In the genomic region with DNA sequence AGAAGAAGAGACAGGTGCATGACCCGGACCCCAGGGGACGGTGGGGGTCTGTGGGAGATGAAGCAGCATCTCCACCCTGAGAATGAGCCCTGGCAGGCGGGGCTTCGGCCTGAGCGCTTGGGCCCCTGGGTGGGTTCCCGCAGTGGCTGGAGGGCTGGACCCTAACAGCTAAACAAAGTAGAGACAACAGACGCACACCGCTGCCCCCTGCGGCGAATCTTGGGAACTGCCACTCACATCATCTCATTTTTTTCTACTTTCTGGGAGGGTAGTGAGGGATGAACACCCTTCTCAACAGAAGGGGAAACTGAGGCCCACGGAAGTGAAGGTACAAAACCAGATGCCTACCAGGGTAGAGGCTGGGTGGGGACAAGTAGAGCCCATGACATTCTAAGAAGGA, we compare ENCODE assay signal across 8 cellular contexts.
A peak's percentile ranks its signal among the peaks of the same experiment; 100 is the strongest.
DNase-seq lines count a peak whose midpoint lies in the region; TF ChIP-seq lines count a peak whose summit lies in the region.

No MANE protein-coding gene starts in this region.

- intact Hi-C loops in activated CD4-positive, alpha-beta memory T cell treated with anti-CD3 and anti-CD28 coated beads for 36 hours (cut with micrococcal nuclease), result loop anchor here (1.0 kb wide), 1 partner anchor 368 kb away; no protein-coding TSS in a partner anchor

- no peaks in the 10 kb centered on the region for H3K9me3 Mint-ChIP-seq in activated CD4-positive, alpha-beta memory T cell treated with anti-CD3 and anti-CD28 coated beads for 36 hours

- POLR2A ChIA-PET in activated CD4-positive, alpha-beta memory T cell treated with anti-CD3 and anti-CD28 coated beads for 36 hours (lab: Charles Lee), result no interaction called here

- CTCF ChIA-PET in activated CD4-positive, alpha-beta memory T cell treated with anti-CD3 and anti-CD28 coated beads for 36 hours (lab: Charles Lee), result interaction anchor here (0.5 to 2.1 kb wide), 7 partner anchors 9 to 364 kb away, joined by 3 to 6 read pairs (median 4); no protein-coding TSS in a partner anchor

- H3K36me3 ChIP-seq in H7 (replicated peaks; ENCODE audit: control insufficient read depth, insufficient read depth, low read length), result peaks cover 22% of the 10 kb centered on the region

- peaks cover 2% of the 10 kb centered on the region for H3K4me1 Mint-ChIP-seq in activated CD4-positive, alpha-beta memory T cell treated with anti-CD3 and anti-CD28 coated beads for 36 hours (ENCODE audit: low read depth)

- DNase-seq in AG09319 (ENCODE audit: extremely low read depth, low read depth) (no peak), H7 (peak; percentile 95), germinal center (ENCODE audit: low spot score) (peak; percentile 62), SIG-M5 (lab: John Stamatoyannopoulos, UW) (no peak), NCI-H748 (lab: John Stamatoyannopoulos, UW; ENCODE audit: unreplicated experiment) (no peak), NCI-H345 (lab: John Stamatoyannopoulos, UW) (no peak)
- peak; percentile 37 for DNase-seq in activated CD4-positive, alpha-beta memory T cell treated with anti-CD3 and anti-CD28 coated beads for 36 hours
- DNase-seq in stimulated activated CD4-positive, alpha-beta T cell treated with anti-CD3 and anti-CD28 coated beads, Interleukin-2, amount 100 ng/mL, for 24 hours, result peak; percentile 41 to 53

- peaks cover 4% of the 10 kb centered on the region for H3K36me3 Mint-ChIP-seq in activated CD4-positive, alpha-beta memory T cell treated with anti-CD3 and anti-CD28 coated beads for 36 hours

- H3K4me3 Mint-ChIP-seq in activated CD4-positive, alpha-beta memory T cell treated with anti-CD3 and anti-CD28 coated beads for 36 hours, result no peak overlapping the region

- no peak overlapping the region for H3K27ac Mint-ChIP-seq in activated CD4-positive, alpha-beta memory T cell treated with anti-CD3 and anti-CD28 coated beads for 36 hours

- TF ChIP-seq CTCF in AG09319 (IDR thresholded peaks at IDR 0.05; ENCODE audit: low read depth, low read length), result peak; percentile 70

- no peak overlapping the region for H3K4me3 ChIP-seq in H7 (ENCODE audit: insufficient read depth, low read depth, low read length)

- H3K27me3 Mint-ChIP-seq in activated CD4-positive, alpha-beta memory T cell treated with anti-CD3 and anti-CD28 coated beads for 36 hours, result no peaks in the 10 kb centered on the region

- H3K27me3 ChIP-seq in H7 (ENCODE audit: control insufficient read depth, insufficient read depth, low read length), result no peaks in the 10 kb centered on the region

Comparison
In these comparisons a context has a peak if more than half of its experiments do, and no peak if none do; other contexts are left out.
1. DNase-seq: peak in H7 (single experiment), activated CD4-positive, alpha-beta memory T cell treated with anti-CD3 and anti-CD28 coated beads for 36 hours (single experiment), germinal center (single experiment) and stimulated activated CD4-positive, alpha-beta T cell treated with anti-CD3 and anti-CD28 coated beads, Interleukin-2, amount 100 ng/mL, for 24 hours (2 of 2); none in AG09319 (single experiment), SIG-M5 (single experiment), NCI-H748 (single experiment) and NCI-H345 (single experiment).